Comparison of ENCODE assay signal across 9 cellular contexts in genomic region chr22:39469681-39470461, GRCh38. TPM values are rescaled to one million over a fixed set of nuclear protein-coding genes. Genes with fewer than 3 reads are reported as not detected.
DNase-seq lines count a peak whose midpoint lies in the region; ATAC-seq and TF ChIP-seq lines count a peak whose summit lies in the region.
"Had no signal": no experiment of that assay in that cellular context is flagged by ENCODE, and none has a peak within 500 bp of the region (broad histone marks: within the 10 kb centered on the region; RNA-seq: fewer than 3 reads in every experiment).

No MANE protein-coding gene starts in this region.

- TF ChIP-seq CTCF in OCI-LY7 (conservative IDR thresholded peaks at IDR 0.05; ENCODE audit: low read length) = no peak
- no peak for TF ChIP-seq CTCF in hepatocyte (IDR thresholded peaks at IDR 0.05; ENCODE audit: poor library complexity)

- CTCF ChIA-PET in OCI-LY7 (lab: Charles Lee; ENCODE audit: unreplicated experiment) = no interaction called here

- peaks cover 99% of the 10 kb centered on the region for H3K4me1 ChIP-seq in OCI-LY7 (ENCODE audit: insufficient read depth, low read length, poor library complexity, severe bottlenecking)
- H3K4me1 ChIP-seq in hepatocyte (ENCODE audit: insufficient read depth) = peaks cover 67% of the 10 kb centered on the region

- H4K20me1 ChIP-seq in OCI-LY7 (ENCODE audit: insufficient read depth, low read length) = peaks cover 6% of the 10 kb centered on the region; the same call in 1 of the 2 replicates
- H4K20me1 ChIP-seq in hepatocyte (ENCODE audit: insufficient read depth, poor library complexity, severe bottlenecking) = no peaks in the 10 kb centered on the region

- H3K79me2 ChIP-seq in OCI-LY7 (ENCODE audit: insufficient read depth, low read depth, low read length) (peaks cover 45% of the 10 kb centered on the region; the same call in 1 of the 2 replicates), hepatocyte (peaks cover 27% of the 10 kb centered on the region)

- H3K36me3 ChIP-seq in H7 (replicated peaks; ENCODE audit: control insufficient read depth, insufficient read depth, low read length) = no peaks in the 10 kb centered on the region
- peaks cover 31% of the 10 kb centered on the region; the same call in 1 of the 2 replicates for H3K36me3 ChIP-seq in OCI-LY7 (ENCODE audit: insufficient read depth, low read length)
- no peaks in the 10 kb centered on the region for H3K36me3 ChIP-seq in hepatocyte (replicated peaks; ENCODE audit: insufficient read depth, low read depth)

- H3K27me3 ChIP-seq in H7 (ENCODE audit: control insufficient read depth, insufficient read depth, low read length) (no peaks in the 10 kb centered on the region), hepatocyte (no peaks in the 10 kb centered on the region)

- POLR2A ChIA-PET in OCI-LY7 (lab: Charles Lee) = interaction anchor here (1.7 kb wide), 1 partner anchor 23 kb away, joined by 5 read pairs; no protein-coding TSS in a partner anchor

- H3K27ac ChIP-seq in OCI-LY7 (ENCODE audit: low read depth, low read length, poor library complexity, severe bottlenecking) = peak overlapping the region; percentile 66
- peak overlapping the region; percentile 98 for H3K27ac ChIP-seq in hepatocyte

- WGBS in hepatocyte (ENCODE audit: low lambda C conversion rate, missing lambda C conversion rate) = 68% methylated on average over 23 of the region's 27 CpGs

- no TSS peak for BruUV-seq in OCI-LY7 (replicated peaks; lab: Mats Ljungman, UMichigan)

- ATAC-seq in GM19395 (IDR thresholded peaks at IDR 0.05; ENCODE audit: unreplicated experiment) (no peak), HG02938 (IDR thresholded peaks at IDR 0.05; ENCODE audit: unreplicated experiment) (no peak)

- H3K4me3 ChIP-seq in H7 (ENCODE audit: insufficient read depth, low read depth, low read length) (no peak overlapping the region), OCI-LY7 (ENCODE audit: low read depth, low read length, poor library complexity, severe bottlenecking) (no peak overlapping the region), hepatocyte (no peak overlapping the region)

- H2AFZ ChIP-seq in OCI-LY7 (ENCODE audit: low read length) = no peak overlapping the region
- H2AFZ ChIP-seq in hepatocyte = no peak overlapping the region

- intact Hi-C loops in OCI-LY7 (cut with micrococcal nuclease; ENCODE audit: unreplicated experiment) = loop anchor here (5.0 kb wide), 1 partner anchor 73 kb away; the partner anchor contains the start of gene TAB1

- H3K9me2 ChIP-seq in OCI-LY7 (ENCODE audit: insufficient read depth, low read length) (no peaks in the 10 kb centered on the region), hepatocyte (replicated peaks; ENCODE audit: insufficient read depth) (no peaks in the 10 kb centered on the region)

- DNase-seq in H7 = peak; percentile 78
- no peak for DNase-seq in OCI-LY7 (ENCODE audit: low spot score)
- peak; percentile 59 for DNase-seq in hepatocyte (ENCODE audit: low spot score)
- peak; percentile 57 for DNase-seq in retina
- no peak for DNase-seq in activated T-cell treated with anti-CD3 and anti-CD28 coated beads, Interleukin-2, amount 50 U/mL, for 48 hours
- no peak for DNase-seq in NK-92 treated with Interleukin-12 subunit alpha and Interleukin-12 subunit beta, amount 100 ng/mL, for 24 hours (lab: John Stamatoyannopoulos, UW)
- DNase-seq: GDM1 had no signal

- peak overlapping the region; percentile 76 for H3K4me2 ChIP-seq in OCI-LY7 (ENCODE audit: low read length)
- peak overlapping the region; percentile 69 for H3K4me2 ChIP-seq in hepatocyte

- no peaks in the 10 kb centered on the region for H3K9me3 ChIP-seq in OCI-LY7 (ENCODE audit: low read length)
- no peaks in the 10 kb centered on the region for H3K9me3 ChIP-seq in hepatocyte (ENCODE audit: low read depth)

RNA-seq across cellular contexts. Expression of gene MGAT3, which starts 13.1 kb away (rescaled TPM):
- 5.0 and 6.5 TPM in 2 replicates for total RNA-seq in H7 (2014; rRNA removed; shearing (Covaris generic))
- 15.4 and 16.3 TPM in 2 replicates for total RNA-seq in OCI-LY7 (2014; rRNA removed; shearing (Covaris generic))
- 34.1 and 44.3 TPM in 2 replicates for total RNA-seq in OCI-LY7 (2022)
- total RNA-seq in hepatocyte = 20.0 and 22.3 TPM in 2 replicates
- 5.5 and 7.0 TPM in 2 replicates for polyA plus RNA-seq in hepatocyte

RNA-seq across cellular contexts. Expression of gene MIEF1, which starts 32.2 kb away (rescaled TPM):
- 26.4 and 28.3 TPM in 2 replicates for total RNA-seq in H7 (2014; rRNA removed; shearing (Covaris generic))
- total RNA-seq in OCI-LY7 (2014; rRNA removed; shearing (Covaris generic)) = 32.5 and 34.1 TPM in 2 replicates
- total RNA-seq in OCI-LY7 (2022) = 51.9 and 55.0 TPM in 2 replicates
- 25.8 and 31.8 TPM in 2 replicates for total RNA-seq in hepatocyte
- 17.5 and 22.2 TPM in 2 replicates for polyA plus RNA-seq in hepatocyte

RNA-seq across cellular contexts. Expression of gene ATF4, which starts 50.5 kb away (rescaled TPM):
- total RNA-seq in H7 (2014; rRNA removed; shearing (Covaris generic)) = 466 and 503 TPM in 2 replicates
- 716 and 720 TPM in 2 replicates for total RNA-seq in OCI-LY7 (2014; rRNA removed; shearing (Covaris generic))
- 732 and 779 TPM in 2 replicates for total RNA-seq in OCI-LY7 (2022)
- 231 and 271 TPM in 2 replicates for total RNA-seq in hepatocyte
- polyA plus RNA-seq in hepatocyte = 144 and 170 TPM in 2 replicates

Comparison
In these comparisons a context has a peak if more than half of its experiments do, and no peak if none do; other contexts are left out.
1. DNase-seq: peak in H7 (single experiment), hepatocyte (single experiment) and retina (single experiment); none in OCI-LY7 (single experiment), activated T-cell treated with anti-CD3 and anti-CD28 coated beads, Interleukin-2, amount 50 U/mL, for 48 hours (0 of 2) and NK-92 treated with Interleukin-12 subunit alpha and Interleukin-12 subunit beta, amount 100 ng/mL, for 24 hours (single experiment).